Comparison of ENCODE assay signal across 12 cellular contexts in the genomic region with DNA sequence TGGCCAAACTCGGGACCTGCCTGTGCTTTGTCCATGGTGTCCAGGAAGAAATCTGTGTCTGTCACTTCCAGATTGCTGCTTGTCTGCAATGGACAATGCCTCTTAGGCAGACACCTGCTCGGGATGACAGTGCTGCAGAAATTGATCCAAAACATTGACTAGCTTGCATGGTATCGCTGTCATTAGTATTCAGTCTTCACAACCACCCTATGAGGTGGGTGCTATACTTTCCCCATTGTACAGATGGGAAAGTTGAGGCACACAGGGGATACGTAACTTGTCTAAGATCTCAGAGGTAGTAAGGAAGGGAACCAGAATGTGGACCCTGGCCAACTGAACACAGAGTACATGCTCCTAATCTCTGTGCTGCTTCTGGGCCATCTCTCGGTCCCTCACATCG.
DNase-seq lines count a peak whose midpoint lies in the region; ATAC-seq, FAIRE-seq and TF ChIP-seq lines count a peak whose summit lies in the region.
"Had no signal": no experiment of that assay in that cellular context is flagged by ENCODE, and none has a peak within 500 bp of the region (broad histone marks: within the 10 kb centered on the region; RNA-seq: fewer than 3 reads in every experiment).

No MANE protein-coding gene starts in this region.

- H3K27me3 ChIP-seq in CD4-positive, alpha-beta memory T cell (ENCODE audit: insufficient read depth, low read length): no peaks in the 10 kb centered on the region
- no peaks in the 10 kb centered on the region for H3K27me3 ChIP-seq in small intestine (ENCODE audit: control insufficient read depth in 2 of 2, insufficient read depth in 2 of 2, low read length in 2 of 2)

- no peaks in the 10 kb centered on the region for H3K9me3 Mint-ChIP-seq in CD4-positive, alpha-beta memory T cell
- H3K9me3 Mint-ChIP-seq in T-cell: no peaks in the 10 kb centered on the region

- peak overlapping the region in 6 of 8 donors; percentile 1 to 84 (median 78) for H3K4me3 Mint-ChIP-seq in CD4-positive, alpha-beta memory T cell
- H3K4me3 Mint-ChIP-seq in T-cell: peak overlapping the region in 2 of 3 donors; percentile 53 to 77

- POLR2A ChIA-PET in CD4-positive, alpha-beta memory T cell (lab: Charles Lee; ENCODE audit: partially characterized antibody): interaction anchor here (1.3 to 7.8 kb wide), 8 partner anchors 12 to 138 kb away, joined by 4 to 66 read pairs (median 6); a partner anchor contains a TSS
- POLR2A ChIA-PET in T-cell (lab: Charles Lee): interaction anchor here (0.7 to 1.1 kb wide), 3 partner anchors 22 to 187 kb away, joined by 3 read pairs; no protein-coding TSS in a partner anchor

- ATAC-seq in T-cell (replicated peaks in 1 of 4): no peak

- no peak for DNase-seq in CD4-positive, alpha-beta memory T cell
- DNase-seq in T-cell (no peak), kidney (no peak), small intestine (no peak), NCI-H187 (lab: John Stamatoyannopoulos, UW) (no peak), NCI-H146 (lab: John Stamatoyannopoulos, UW) (no peak), GOT3 (lab: John Stamatoyannopoulos, UW) (no peak)
- no peak for DNase-seq in activated effector memory CD4-positive, alpha-beta T cell treated with anti-CD3 and anti-CD28 coated beads, Interleukin-2, amount 50 U/mL, for 16 hours
- DNase-seq: kidney glomerular epithelial cell, NCI-H2107 had no signal

- FAIRE-seq in kidney (lab: Jason Lieb, UNC) (no peak), small intestine (lab: Jason Lieb, UNC) (no peak)

- H3K27ac ChIP-seq in CD4-positive, alpha-beta memory T cell (ENCODE audit: low read depth, low read length): no peak overlapping the region
- H3K27ac ChIP-seq in kidney (ENCODE audit: low read depth in 2 of 2, low read length in 2 of 2) (peak overlapping the region; percentile 84 to 85), small intestine (ENCODE audit: low read depth in 1 of 2, low read length in 1 of 2) (peak overlapping the region; percentile 80 to 92)
- H3K27ac ChIP-seq: KMS-11 had no signal

- no peak overlapping the region for H3K4me3 ChIP-seq in CD4-positive, alpha-beta memory T cell (ENCODE audit: low read length in 2 of 2)
- H3K4me3 ChIP-seq in kidney (ENCODE audit: low read length in 2 of 2) (no peak overlapping the region), small intestine (ENCODE audit: low read depth in 1 of 2, low read length in 2 of 2) (no peak overlapping the region)
- H3K4me3 ChIP-seq: HAP-1 had no signal

- H3K36me3 Mint-ChIP-seq in CD4-positive, alpha-beta memory T cell: peaks cover 3 to 12% of the 10 kb centered on the region in 2 donors
- peaks cover 17% of the 10 kb centered on the region for H3K36me3 Mint-ChIP-seq in T-cell

- WGBS in small intestine, 3 donors: 74 to 87% (median 80%) methylated on average over 6 of the region's 6 CpGs

- no peaks in the 10 kb centered on the region for H3K9me3 ChIP-seq in CD4-positive, alpha-beta memory T cell (ENCODE audit: control insufficient read depth in 1 of 2, low read length in 2 of 2)
- no peaks in the 10 kb centered on the region for H3K9me3 ChIP-seq in kidney (ENCODE audit: control insufficient read depth in 1 of 2, low read length in 2 of 2)
- no peaks in the 10 kb centered on the region for H3K9me3 ChIP-seq in small intestine (ENCODE audit: control insufficient read depth, low read depth)
- H3K9me3 ChIP-seq: HAP-1 had no signal

- H3K4me1 ChIP-seq in CD4-positive, alpha-beta memory T cell (ENCODE audit: insufficient read depth, low read length): peaks cover 80% of the 10 kb centered on the region
- H3K4me1 ChIP-seq in kidney (ENCODE audit: control insufficient read depth in 1 of 2, insufficient read depth in 1 of 2, low read depth in 1 of 2, low read length in 2 of 2) (peaks cover 42 to 47% of the 10 kb centered on the region in 2 donors), small intestine (ENCODE audit: control insufficient read depth in 2 of 2, insufficient read depth in 1 of 2, low read depth in 1 of 2, low read length in 1 of 2) (peaks cover 30 to 51% of the 10 kb centered on the region in 2 donors)

- H3K9ac ChIP-seq in kidney (ENCODE audit: low read length in 2 of 2): peak overlapping the region in 1 of 2 donors; percentile 29
- H3K9ac ChIP-seq: KMS-11 had no signal

- no peaks in the 10 kb centered on the region for H3K27me3 Mint-ChIP-seq in CD4-positive, alpha-beta memory T cell
- no peaks in the 10 kb centered on the region for H3K27me3 Mint-ChIP-seq in T-cell

- no peaks in the 10 kb centered on the region for H3K36me3 ChIP-seq in CD4-positive, alpha-beta memory T cell (ENCODE audit: insufficient read depth, low read length)
- H3K36me3 ChIP-seq in kidney (ENCODE audit: control insufficient read depth in 1 of 2, insufficient read depth in 2 of 2, low read length in 2 of 2) (no peaks in the 10 kb centered on the region), small intestine (ENCODE audit: control insufficient read depth in 2 of 2, insufficient read depth in 2 of 2, low read length in 2 of 2) (no peaks in the 10 kb centered on the region)

- intact Hi-C loops in CD4-positive, alpha-beta memory T cell (cut with micrococcal nuclease): loop anchor here (2.0 kb wide), 1 partner anchor 31 kb away; no protein-coding TSS in a partner anchor
- intact Hi-C loops in kidney (cut with DNase I): no loop called here

- peak overlapping the region; percentile 78 to 94 (median 92) for H3K27ac Mint-ChIP-seq in CD4-positive, alpha-beta memory T cell
- peak overlapping the region; percentile 97 to 99 for H3K27ac Mint-ChIP-seq in T-cell

- H3K4me1 Mint-ChIP-seq in CD4-positive, alpha-beta memory T cell: peaks cover 63 to 79% (median 70%) of the 10 kb centered on the region in 4 donors
- peaks cover 79 to 85% (median 81%) of the 10 kb centered on the region in 3 donors for H3K4me1 Mint-ChIP-seq in T-cell

- CTCF ChIA-PET in CD4-positive, alpha-beta memory T cell (lab: Charles Lee; ENCODE audit: partially characterized antibody): interaction anchor here (0.6 to 1.3 kb wide), 3 partner anchors 31 to 107 kb away, joined by 4 to 5 read pairs (median 4); no protein-coding TSS in a partner anchor
- CTCF ChIA-PET in T-cell (lab: Charles Lee): no interaction called here

- no peak for TF ChIP-seq CTCF in kidney (IDR thresholded peaks at IDR 0.05; ENCODE audit: borderline replicate concordance, extremely low read depth, insufficient read depth)
